In genomic region chr16:54533856-54534490, GRCh38 we compare ENCODE assay signal across 21 cellular contexts.
"Had no signal": no experiment of that assay in that cellular context is flagged by ENCODE, and none has a peak within 500 bp of the region (broad histone marks: within the 10 kb centered on the region; RNA-seq: fewer than 3 reads in every experiment).

No MANE protein-coding gene starts in this region.

- H3K4me3 ChIP-seq: cardiac muscle cell, K562, Peyer's patch, SJSA1 had no signal

- FAIRE-seq: K562 had no signal

- DNase-seq: activated CD4-positive, alpha-beta T cell treated with anti-CD3 and anti-CD28 coated beads for 4 hours; activated CD4-positive, CD25-positive, alpha-beta regulatory T cell; activated CD8-positive, alpha-beta memory T cell treated with anti-CD3 and anti-CD28 coated beads, Interleukin-2, amount 50 U/mL, for 4 hours; activated CD8-positive, alpha-beta T cell treated with anti-CD3 and anti-CD28 coated beads for 36 hours; activated gamma-delta T cell treated with Interleukin-2 at 50 U/mL for 16 hours; activated naive CD4-positive, alpha-beta T cell treated with anti-CD3 and anti-CD28 coated beads, Interleukin-2, amount 10 ng/mL, durations not matched to agents 7 days and 5 days; activated naive CD8-positive, alpha-beta T cell treated with anti-CD3 and anti-CD28 coated beads for 36 hours; activated T-cell treated with anti-CD3 and anti-CD28 coated beads, Interleukin-2, amount 50 U/mL, for 72 hours; brain microvascular endothelial cell; Karpas-422; NCI-H146; NCI-H1930; NCI-H345; NCI-H510A; NCI-H526 treated with DMSO at 0.1 percent for 48 hours; NCI-H82; Peyer's patch; SHP77 had no signal

- H3K36me3 ChIP-seq: brain microvascular endothelial cell, cardiac muscle cell, Peyer's patch, SJSA1 had no signal

- H3K9me3 ChIP-seq: Peyer's patch, SJSA1 had no signal

- H3K27ac ChIP-seq: brain microvascular endothelial cell, cardiac muscle cell, Peyer's patch, SJSA1 had no signal

- ATAC-seq: activated CD8-positive, alpha-beta T cell treated with anti-CD3 and anti-CD28 coated beads for 36 hours; activated T-cell treated with anti-CD3 and anti-CD28 coated beads, Interleukin-2, amount 50 U/mL, for 72 hours; K562 had no signal

- H3K27me3 ChIP-seq: brain microvascular endothelial cell, cardiac muscle cell, Peyer's patch, SJSA1 had no signal

- H3K4me1 ChIP-seq: Peyer's patch, SJSA1 had no signal
